Comparison of ENCODE assay signal across 8 cellular contexts in the genomic region with DNA sequence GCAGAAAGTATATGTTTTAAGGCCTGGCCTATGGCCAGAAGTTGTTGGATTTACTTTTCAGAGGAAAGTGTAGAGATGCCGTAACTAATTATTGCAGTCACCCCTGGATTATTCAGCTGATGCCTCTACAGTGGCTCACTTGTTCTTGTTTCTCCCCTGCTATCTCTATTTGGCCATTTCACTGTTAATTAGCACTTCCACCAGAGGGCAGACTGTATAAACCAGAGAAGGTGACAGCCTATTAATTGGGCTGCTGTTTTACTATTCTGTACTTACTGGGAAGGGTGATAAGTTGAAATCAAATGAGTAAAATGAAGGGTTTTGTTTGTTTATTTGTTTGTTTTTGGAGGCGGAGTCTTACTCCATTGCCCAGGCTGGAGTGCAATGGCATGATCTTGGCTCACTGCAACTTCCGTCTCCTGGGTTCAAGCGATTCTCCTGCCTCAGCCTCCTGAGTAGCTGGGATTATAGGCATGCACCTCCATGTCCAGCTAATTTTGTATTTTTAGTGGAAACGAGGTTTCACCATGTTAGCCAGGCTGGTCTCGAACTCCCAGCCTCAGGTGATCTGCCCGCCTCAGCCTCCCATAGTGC.
A peak's percentile ranks its signal among the peaks of the same experiment; 100 is the strongest.
DNase-seq lines count a peak whose midpoint lies in the region; ATAC-seq and TF ChIP-seq lines count a peak whose summit lies in the region.

No MANE protein-coding gene starts in this region.

- intact Hi-C loops in left lung (cut with DNase I): no loop called here

- H3K4me3 Mint-ChIP-seq in HFFc6: no peak overlapping the region
- no peak overlapping the region for H3K4me3 Mint-ChIP-seq in activated T-helper 17 cell treated with anti-CD3 and anti-CD28 coated beads, Interleukin-2, amount 50 U/mL, for 72 hours

- H3K4me3 ChIP-seq in left lung: no peak overlapping the region

- H3K9me3 Mint-ChIP-seq in HFFc6: no peaks in the 10 kb centered on the region
- H3K9me3 Mint-ChIP-seq in activated T-helper 17 cell treated with anti-CD3 and anti-CD28 coated beads, Interleukin-2, amount 50 U/mL, for 72 hours: no peaks in the 10 kb centered on the region

- H3K36me3 Mint-ChIP-seq in HFFc6 (ENCODE audit: low read depth): peaks cover 35% of the 10 kb centered on the region
- peaks cover 98% of the 10 kb centered on the region for H3K36me3 Mint-ChIP-seq in activated T-helper 17 cell treated with anti-CD3 and anti-CD28 coated beads, Interleukin-2, amount 50 U/mL, for 72 hours (ENCODE audit: low read depth)

- no peaks in the 10 kb centered on the region for H3K27me3 Mint-ChIP-seq in HFFc6 (ENCODE audit: insufficient read depth)
- no peaks in the 10 kb centered on the region for H3K27me3 Mint-ChIP-seq in activated T-helper 17 cell treated with anti-CD3 and anti-CD28 coated beads, Interleukin-2, amount 50 U/mL, for 72 hours

- H3K27ac ChIP-seq in left lung: no peak overlapping the region

- H3K4me1 Mint-ChIP-seq in HFFc6 (ENCODE audit: low read depth): peaks cover 4% of the 10 kb centered on the region; the same call in 1 of the 2 replicates
- peaks cover 3% of the 10 kb centered on the region for H3K4me1 Mint-ChIP-seq in activated T-helper 17 cell treated with anti-CD3 and anti-CD28 coated beads, Interleukin-2, amount 50 U/mL, for 72 hours

- no peaks in the 10 kb centered on the region for H3K27me3 ChIP-seq in left lung

- no peak for ATAC-seq in activated T-helper 17 cell treated with anti-CD3 and anti-CD28 coated beads, Interleukin-2, amount 50 U/mL, for 72 hours (replicated peaks)
- peak; percentile 84 for ATAC-seq in left lung
- ATAC-seq in HG02840 (IDR thresholded peaks at IDR 0.05; ENCODE audit: low FRiP score, unreplicated experiment): no peak
- ATAC-seq in HG02588 (IDR thresholded peaks at IDR 0.05; ENCODE audit: unreplicated experiment): no peak
- no peak for ATAC-seq in GM19324 (IDR thresholded peaks at IDR 0.05; ENCODE audit: low FRiP score, unreplicated experiment)

- H3K27ac Mint-ChIP-seq in HFFc6: no peak overlapping the region
- peak overlapping the region; percentile 15 for H3K27ac Mint-ChIP-seq in activated T-helper 17 cell treated with anti-CD3 and anti-CD28 coated beads, Interleukin-2, amount 50 U/mL, for 72 hours

- no peaks in the 10 kb centered on the region for H3K9me3 ChIP-seq in left lung

- H3K36me3 ChIP-seq in left lung: peaks cover 5 to 95% of the 10 kb centered on the region in 2 donors

- peaks cover 5 to 25% of the 10 kb centered on the region in 2 donors for H3K4me1 ChIP-seq in left lung

- DNase-seq in COLO668 (lab: John Stamatoyannopoulos, UW; ENCODE audit: unreplicated experiment) (peak; percentile 0), HFFc6 (no peak), left lung (no peak), SHP77 treated with DMSO at 0.1 percent for 48 hours (lab: John Stamatoyannopoulos, UW) (no peak)

- TF ChIP-seq CTCF in HFFc6 (IDR thresholded peaks at IDR 0.05) (peak; percentile 72), left lung (IDR thresholded peaks at IDR 0.05) (peak; percentile 35 to 43)
